ENCODE assay signal across 1 cellular context in the genomic region with DNA sequence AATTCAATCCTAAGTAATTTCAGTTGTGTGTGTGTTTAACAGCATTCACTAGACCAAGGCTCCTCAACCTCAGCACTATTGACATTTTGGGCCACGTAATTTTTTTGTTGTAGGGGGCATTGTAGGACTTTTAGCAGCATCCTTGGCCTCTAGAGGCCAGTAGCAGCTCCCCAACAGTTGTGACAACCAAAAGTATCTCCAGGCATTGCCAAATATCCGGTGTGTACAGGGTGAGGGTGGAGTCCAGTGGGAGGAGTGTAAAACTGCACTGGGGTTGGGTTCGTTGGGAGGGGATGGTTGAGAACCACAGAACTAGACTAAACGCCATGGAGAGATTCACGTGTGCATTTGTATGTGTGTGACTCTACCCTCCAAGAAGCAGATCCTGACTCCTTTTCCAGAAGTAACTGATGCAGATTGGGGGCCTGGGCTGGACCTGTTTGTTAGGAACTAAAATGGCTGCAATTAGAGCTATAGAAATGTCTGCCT.
TF ChIP-seq lines count a peak whose summit lies in the region.

No MANE protein-coding gene starts in this region.

TF ChIP-seq in HEK293, 187 proteins besides CTCF, POLR2A, EP300 and RAD21 (continued from another document):
- TF ChIP-seq SP7 (tag by site-specific recombination; IDR thresholded peaks at IDR 0.05) (0 out of 2 replicates have a peak, but pooled peaks have one; percentile 12), SP3 (tag by site-specific recombination; IDR thresholded peaks at IDR 0.05) (0 out of 2 replicates have a peak, but pooled peaks have one; percentile 50), ZFP69B (tag by site-specific recombination; IDR thresholded peaks at IDR 0.05) (0 out of 2 replicates have a peak, but pooled peaks have one; percentile 16), ZNF112 (tag by site-specific recombination; IDR thresholded peaks at IDR 0.05) (no peak), PRDM1 (tag by site-specific recombination; IDR thresholded peaks at IDR 0.05) (no peak), ZNF335 (tag by site-specific recombination; conservative IDR thresholded peaks at IDR 0.05) (0 out of 2 replicates have a peak, but pooled peaks have one; percentile 20), ZNF24 (tag by site-specific recombination; IDR thresholded peaks at IDR 0.05) (peak; percentile 29; the same call in 1 of the 2 replicates), ZNF660 (tag by site-specific recombination; IDR thresholded peaks at IDR 0.05) (peak; percentile 63; the same call in 1 of the 2 replicates), SP2 (tag by site-specific recombination; IDR thresholded peaks at IDR 0.05) (peak; percentile 18), MZF1 (tag by site-specific recombination; IDR thresholded peaks at IDR 0.05; ENCODE audit: borderline replicate concordance) (peak; percentile 76; the same call in 1 of the 2 replicates), ZNF791 (tag by site-specific recombination; IDR thresholded peaks at IDR 0.05) (no peak), KLF1 (tag by site-specific recombination; IDR thresholded peaks at IDR 0.05) (peak; percentile 31; the same call in 1 of the 2 replicates)
- TF ChIP-seq, protein P1, sequence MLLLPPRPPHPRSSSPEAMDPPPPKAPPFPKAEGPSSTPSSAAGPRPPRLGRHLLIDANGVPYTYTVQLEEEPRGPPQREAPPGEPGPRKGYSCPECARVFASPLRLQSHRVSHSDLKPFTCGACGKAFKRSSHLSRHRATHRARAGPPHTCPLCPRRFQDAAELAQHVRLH (tag by site-specific recombination; IDR thresholded peaks at IDR 0.05) = peak; percentile 22; the same call in 1 of the 2 replicates
- TF ChIP-seq, protein P2, sequence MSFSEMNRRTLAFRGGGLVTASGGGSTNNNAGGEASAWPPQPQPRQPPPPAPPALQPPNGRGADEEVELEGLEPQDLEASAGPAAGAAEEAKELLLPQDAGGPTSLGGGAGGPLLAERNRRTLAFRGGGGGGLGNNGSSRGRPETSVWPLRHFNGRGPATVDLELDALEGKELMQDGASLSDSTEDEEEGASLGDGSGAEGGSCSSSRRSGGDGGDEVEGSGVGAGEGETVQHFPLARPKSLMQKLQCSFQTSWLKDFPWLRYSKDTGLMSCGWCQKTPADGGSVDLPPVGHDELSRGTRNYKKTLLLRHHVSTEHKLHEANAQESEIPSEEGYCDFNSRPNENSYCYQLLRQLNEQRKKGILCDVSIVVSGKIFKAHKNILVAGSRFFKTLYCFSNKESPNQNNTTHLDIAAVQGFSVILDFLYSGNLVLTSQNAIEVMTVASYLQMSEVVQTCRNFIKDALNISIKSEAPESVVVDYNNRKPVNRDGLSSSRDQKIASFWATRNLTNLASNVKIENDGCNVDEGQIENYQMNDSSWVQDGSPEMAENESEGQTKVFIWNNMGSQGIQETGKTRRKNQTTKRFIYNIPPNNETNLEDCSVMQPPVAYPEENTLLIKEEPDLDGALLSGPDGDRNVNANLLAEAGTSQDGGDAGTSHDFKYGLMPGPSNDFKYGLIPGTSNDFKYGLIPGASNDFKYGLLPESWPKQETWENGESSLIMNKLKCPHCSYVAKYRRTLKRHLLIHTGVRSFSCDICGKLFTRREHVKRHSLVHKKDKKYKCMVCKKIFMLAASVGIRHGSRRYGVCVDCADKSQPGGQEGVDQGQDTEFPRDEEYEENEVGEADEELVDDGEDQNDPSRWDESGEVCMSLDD (tag by site-specific recombination; IDR thresholded peaks at IDR 0.05) = no peak
- TF ChIP-seq, protein P3, sequence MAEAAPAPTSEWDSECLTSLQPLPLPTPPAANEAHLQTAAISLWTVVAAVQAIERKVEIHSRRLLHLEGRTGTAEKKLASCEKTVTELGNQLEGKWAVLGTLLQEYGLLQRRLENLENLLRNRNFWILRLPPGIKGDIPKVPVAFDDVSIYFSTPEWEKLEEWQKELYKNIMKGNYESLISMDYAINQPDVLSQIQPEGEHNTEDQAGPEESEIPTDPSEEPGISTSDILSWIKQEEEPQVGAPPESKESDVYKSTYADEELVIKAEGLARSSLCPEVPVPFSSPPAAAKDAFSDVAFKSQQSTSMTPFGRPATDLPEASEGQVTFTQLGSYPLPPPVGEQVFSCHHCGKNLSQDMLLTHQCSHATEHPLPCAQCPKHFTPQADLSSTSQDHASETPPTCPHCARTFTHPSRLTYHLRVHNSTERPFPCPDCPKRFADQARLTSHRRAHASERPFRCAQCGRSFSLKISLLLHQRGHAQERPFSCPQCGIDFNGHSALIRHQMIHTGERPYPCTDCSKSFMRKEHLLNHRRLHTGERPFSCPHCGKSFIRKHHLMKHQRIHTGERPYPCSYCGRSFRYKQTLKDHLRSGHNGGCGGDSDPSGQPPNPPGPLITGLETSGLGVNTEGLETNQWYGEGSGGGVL (tag by site-specific recombination; IDR thresholded peaks at IDR 0.05) = peak; percentile 90
- TF ChIP-seq, protein P4, sequence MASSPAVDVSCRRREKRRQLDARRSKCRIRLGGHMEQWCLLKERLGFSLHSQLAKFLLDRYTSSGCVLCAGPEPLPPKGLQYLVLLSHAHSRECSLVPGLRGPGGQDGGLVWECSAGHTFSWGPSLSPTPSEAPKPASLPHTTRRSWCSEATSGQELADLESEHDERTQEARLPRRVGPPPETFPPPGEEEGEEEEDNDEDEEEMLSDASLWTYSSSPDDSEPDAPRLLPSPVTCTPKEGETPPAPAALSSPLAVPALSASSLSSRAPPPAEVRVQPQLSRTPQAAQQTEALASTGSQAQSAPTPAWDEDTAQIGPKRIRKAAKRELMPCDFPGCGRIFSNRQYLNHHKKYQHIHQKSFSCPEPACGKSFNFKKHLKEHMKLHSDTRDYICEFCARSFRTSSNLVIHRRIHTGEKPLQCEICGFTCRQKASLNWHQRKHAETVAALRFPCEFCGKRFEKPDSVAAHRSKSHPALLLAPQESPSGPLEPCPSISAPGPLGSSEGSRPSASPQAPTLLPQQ (tag by site-specific recombination; IDR thresholded peaks at IDR 0.05) = peak; percentile 30; the same call in 1 of the 2 replicates
- TF ChIP-seq, protein P5, sequence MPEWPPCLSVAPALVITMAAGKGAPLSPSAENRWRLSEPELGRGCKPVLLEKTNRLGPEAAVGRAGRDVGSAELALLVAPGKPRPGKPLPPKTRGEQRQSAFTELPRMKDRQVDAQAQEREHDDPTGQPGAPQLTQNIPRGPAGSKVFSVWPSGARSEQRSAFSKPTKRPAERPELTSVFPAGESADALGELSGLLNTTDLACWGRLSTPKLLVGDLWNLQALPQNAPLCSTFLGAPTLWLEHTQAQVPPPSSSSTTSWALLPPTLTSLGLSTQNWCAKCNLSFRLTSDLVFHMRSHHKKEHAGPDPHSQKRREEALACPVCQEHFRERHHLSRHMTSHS (tag by site-specific recombination; IDR thresholded peaks at IDR 0.05) = no peak
- TF ChIP-seq, protein P6, sequence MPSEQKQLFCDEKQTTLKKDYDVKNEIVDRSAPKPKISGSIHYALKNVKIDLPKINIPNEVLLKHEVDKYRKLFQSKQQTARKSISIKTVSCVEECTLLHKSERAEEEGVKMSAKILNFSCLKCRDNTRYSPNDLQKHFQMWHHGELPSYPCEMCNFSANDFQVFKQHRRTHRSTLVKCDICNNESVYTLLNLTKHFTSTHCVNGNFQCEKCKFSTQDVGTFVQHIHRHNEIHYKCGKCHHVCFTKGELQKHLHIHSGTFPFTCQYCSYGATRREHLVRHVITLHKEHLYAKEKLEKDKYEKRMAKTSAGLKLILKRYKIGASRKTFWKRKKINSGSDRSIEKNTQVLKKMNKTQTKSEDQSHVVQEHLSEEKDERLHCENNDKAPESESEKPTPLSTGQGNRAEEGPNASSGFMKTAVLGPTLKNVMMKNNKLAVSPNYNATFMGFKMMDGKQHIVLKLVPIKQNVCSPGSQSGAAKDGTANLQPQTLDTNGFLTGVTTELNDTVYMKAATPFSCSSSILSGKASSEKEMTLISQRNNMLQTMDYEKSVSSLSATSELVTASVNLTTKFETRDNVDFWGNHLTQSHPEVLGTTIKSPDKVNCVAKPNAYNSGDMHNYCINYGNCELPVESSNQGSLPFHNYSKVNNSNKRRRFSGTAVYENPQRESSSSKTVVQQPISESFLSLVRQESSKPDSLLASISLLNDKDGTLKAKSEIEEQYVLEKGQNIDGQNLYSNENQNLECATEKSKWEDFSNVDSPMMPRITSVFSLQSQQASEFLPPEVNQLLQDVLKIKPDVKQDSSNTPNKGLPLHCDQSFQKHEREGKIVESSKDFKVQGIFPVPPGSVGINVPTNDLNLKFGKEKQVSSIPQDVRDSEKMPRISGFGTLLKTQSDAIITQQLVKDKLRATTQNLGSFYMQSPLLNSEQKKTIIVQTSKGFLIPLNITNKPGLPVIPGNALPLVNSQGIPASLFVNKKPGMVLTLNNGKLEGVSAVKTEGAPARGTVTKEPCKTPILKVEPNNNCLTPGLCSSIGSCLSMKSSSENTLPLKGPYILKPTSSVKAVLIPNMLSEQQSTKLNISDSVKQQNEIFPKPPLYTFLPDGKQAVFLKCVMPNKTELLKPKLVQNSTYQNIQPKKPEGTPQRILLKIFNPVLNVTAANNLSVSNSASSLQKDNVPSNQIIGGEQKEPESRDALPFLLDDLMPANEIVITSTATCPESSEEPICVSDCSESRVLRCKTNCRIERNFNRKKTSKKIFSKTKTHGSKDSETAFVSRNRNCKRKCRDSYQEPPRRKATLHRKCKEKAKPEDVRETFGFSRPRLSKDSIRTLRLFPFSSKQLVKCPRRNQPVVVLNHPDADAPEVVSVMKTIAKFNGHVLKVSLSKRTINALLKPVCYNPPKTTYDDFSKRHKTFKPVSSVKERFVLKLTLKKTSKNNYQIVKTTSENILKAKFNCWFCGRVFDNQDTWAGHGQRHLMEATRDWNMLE (tag by site-specific recombination; conservative IDR thresholded peaks at IDR 0.05; ENCODE audit: low read depth) = 0 out of 2 replicates have a peak, but pooled peaks have one; percentile 37
- TF ChIP-seq, protein P7, sequence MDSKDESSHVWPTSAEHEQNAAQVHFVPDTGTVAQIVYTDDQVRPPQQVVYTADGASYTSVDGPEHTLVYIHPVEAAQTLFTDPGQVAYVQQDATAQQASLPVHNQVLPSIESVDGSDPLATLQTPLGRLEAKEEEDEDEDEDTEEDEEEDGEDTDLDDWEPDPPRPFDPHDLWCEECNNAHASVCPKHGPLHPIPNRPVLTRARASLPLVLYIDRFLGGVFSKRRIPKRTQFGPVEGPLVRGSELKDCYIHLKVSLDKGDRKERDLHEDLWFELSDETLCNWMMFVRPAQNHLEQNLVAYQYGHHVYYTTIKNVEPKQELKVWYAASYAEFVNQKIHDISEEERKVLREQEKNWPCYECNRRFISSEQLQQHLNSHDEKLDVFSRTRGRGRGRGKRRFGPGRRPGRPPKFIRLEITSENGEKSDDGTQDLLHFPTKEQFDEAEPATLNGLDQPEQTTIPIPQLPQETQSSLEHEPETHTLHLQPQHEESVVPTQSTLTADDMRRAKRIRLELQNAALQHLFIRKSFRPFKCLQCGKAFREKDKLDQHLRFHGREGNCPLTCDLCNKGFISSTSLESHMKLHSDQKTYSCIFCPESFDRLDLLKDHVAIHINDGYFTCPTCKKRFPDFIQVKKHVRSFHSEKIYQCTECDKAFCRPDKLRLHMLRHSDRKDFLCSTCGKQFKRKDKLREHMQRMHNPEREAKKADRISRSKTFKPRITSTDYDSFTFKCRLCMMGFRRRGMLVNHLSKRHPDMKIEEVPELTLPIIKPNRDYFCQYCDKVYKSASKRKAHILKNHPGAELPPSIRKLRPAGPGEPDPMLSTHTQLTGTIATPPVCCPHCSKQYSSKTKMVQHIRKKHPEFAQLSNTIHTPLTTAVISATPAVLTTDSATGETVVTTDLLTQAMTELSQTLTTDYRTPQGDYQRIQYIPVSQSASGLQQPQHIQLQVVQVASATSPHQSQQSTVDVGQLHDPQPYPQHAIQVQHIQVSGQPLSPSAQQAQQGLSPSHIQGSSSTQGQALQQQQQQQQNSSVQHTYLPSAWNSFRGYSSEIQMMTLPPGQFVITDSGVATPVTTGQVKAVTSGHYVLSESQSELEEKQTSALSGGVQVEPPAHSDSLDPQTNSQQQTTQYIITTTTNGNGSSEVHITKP (tag by site-specific recombination; IDR thresholded peaks at IDR 0.05) = peak; percentile 95
- TF ChIP-seq, protein P8, sequence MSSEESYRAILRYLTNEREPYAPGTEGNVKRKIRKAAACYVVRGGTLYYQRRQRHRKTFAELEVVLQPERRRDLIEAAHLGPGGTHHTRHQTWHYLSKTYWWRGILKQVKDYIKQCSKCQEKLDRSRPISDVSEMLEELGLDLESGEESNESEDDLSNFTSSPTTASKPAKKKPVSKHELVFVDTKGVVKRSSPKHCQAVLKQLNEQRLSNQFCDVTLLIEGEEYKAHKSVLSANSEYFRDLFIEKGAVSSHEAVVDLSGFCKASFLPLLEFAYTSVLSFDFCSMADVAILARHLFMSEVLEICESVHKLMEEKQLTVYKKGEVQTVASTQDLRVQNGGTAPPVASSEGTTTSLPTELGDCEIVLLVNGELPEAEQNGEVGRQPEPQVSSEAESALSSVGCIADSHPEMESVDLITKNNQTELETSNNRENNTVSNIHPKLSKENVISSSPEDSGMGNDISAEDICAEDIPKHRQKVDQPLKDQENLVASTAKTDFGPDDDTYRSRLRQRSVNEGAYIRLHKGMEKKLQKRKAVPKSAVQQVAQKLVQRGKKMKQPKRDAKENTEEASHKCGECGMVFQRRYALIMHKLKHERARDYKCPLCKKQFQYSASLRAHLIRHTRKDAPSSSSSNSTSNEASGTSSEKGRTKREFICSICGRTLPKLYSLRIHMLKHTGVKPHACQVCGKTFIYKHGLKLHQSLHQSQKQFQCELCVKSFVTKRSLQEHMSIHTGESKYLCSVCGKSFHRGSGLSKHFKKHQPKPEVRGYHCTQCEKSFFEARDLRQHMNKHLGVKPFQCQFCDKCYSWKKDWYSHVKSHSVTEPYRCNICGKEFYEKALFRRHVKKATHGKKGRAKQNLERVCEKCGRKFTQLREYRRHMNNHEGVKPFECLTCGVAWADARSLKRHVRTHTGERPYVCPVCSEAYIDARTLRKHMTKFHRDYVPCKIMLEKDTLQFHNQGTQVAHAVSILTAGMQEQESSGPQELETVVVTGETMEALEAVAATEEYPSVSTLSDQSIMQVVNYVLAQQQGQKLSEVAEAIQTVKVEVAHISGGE (tag by site-specific recombination; conservative IDR thresholded peaks at IDR 0.05; ENCODE audit: low read depth) = no peak
